ENCODE assay signal across 8 cellular contexts in the genomic region with DNA sequence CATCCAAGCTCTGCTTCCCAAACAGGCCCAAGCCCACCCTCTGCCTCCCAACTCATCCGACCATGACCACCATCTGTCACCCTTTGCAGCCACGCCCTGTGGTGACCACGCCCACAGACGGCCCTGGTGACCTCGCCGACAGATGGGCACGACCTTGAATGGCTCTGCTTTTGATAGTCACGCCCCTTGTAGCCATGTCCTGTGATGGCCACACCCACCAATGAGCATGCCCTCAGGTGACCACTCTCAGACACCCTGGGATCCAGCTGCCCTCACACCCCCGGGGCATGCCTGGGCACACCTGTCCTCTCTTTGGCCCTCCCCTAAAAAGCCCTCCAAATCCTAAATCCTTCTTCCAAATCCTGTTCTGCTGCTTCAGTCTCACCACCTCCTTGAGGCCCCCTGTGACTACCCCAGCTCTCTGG. TPM values are rescaled to one million over a fixed set of nuclear protein-coding genes. Genes with fewer than 3 reads are reported as not detected.
DNase-seq lines count a peak whose midpoint lies in the region; ATAC-seq, FAIRE-seq and TF ChIP-seq lines count a peak whose summit lies in the region.

No MANE protein-coding gene starts in this region.

- peaks cover 6% of the 10 kb centered on the region for H3K27me3 Mint-ChIP-seq in nephron (ENCODE audit: low read depth)

- H3K9me1 ChIP-seq in endothelial cell of umbilical vein (replicated peaks; ENCODE audit: control insufficient read depth, extremely low read depth, insufficient read depth, low read length): no peaks in the 10 kb centered on the region

- ATAC-seq in GM21447 (IDR thresholded peaks at IDR 0.05; ENCODE audit: unreplicated experiment): no peak
- no peak for ATAC-seq in GM18870 (IDR thresholded peaks at IDR 0.05; ENCODE audit: unreplicated experiment)

- no peak overlapping the region for H3K9ac ChIP-seq in endothelial cell of umbilical vein (replicated peaks; ENCODE audit: extremely low read depth, insufficient read depth, low read length)

- DNase-seq in DMS79 (lab: John Stamatoyannopoulos, UW) (peak; percentile 23), NCI-H526 treated with DMSO at 0.1 percent for 48 hours (lab: John Stamatoyannopoulos, UW) (peak; percentile 15), endothelial cell of umbilical vein (ENCODE audit: low read depth, low spot score) (no peak), 8988T (no peak)
- DNase-seq in stimulated activated naive CD4-positive, alpha-beta T cell treated with Interleukin-2 at 50 U/mL for 16 hours (lab: John Stamatoyannopoulos, UW): no peak

- H3K4me3 Mint-ChIP-seq in nephron: peak overlapping the region; percentile 88 to 97 (median 89)

- POLR2A ChIA-PET in endothelial cell of umbilical vein (lab: Charles Lee): no interaction called here

- no peaks in the 10 kb centered on the region for H3K36me3 ChIP-seq in endothelial cell of umbilical vein (ENCODE audit: control insufficient read depth in 2 of 2, extremely low read depth in 1 of 2, insufficient read depth in 2 of 2, low read length in 2 of 2)

- FAIRE-seq in endothelial cell of umbilical vein (lab: Jason Lieb, UNC): no peak

- no peaks in the 10 kb centered on the region for H3K27me3 ChIP-seq in endothelial cell of umbilical vein (ENCODE audit: control insufficient read depth in 2 of 2, insufficient read depth in 2 of 2, low read length in 2 of 2)

- H3K4me3 ChIP-seq in endothelial cell of umbilical vein (replicated peaks in 1 of 3; ENCODE audit: insufficient read depth in 1 of 3, low read depth in 1 of 3, low read length in 3 of 3): no peak overlapping the region

- BruUV-seq in endothelial cell of umbilical vein (replicated peaks; lab: Mats Ljungman, UMichigan): no TSS peak

- H3K79me2 ChIP-seq in endothelial cell of umbilical vein (ENCODE audit: control insufficient read depth, insufficient read depth, low read length): no peaks in the 10 kb centered on the region

- H3K9me3 Mint-ChIP-seq in nephron: no peaks in the 10 kb centered on the region

- no peaks in the 10 kb centered on the region for H3K9me3 ChIP-seq in endothelial cell of umbilical vein (replicated peaks; ENCODE audit: control insufficient read depth, insufficient read depth, low read length)

- dilution Hi-C loops in endothelial cell of umbilical vein (cut with MboI; ENCODE audit: extremely low pct_ligation_motif_present, low sequenced_read_pairs): no loop called here

- H3K36me3 Mint-ChIP-seq in nephron (ENCODE audit: low read depth): no peaks in the 10 kb centered on the region

- TF ChIP-seq POLR2A in endothelial cell of umbilical vein (IDR thresholded peaks at IDR 0.05; ENCODE audit: low read depth, low read length): no peak

- H3K4me1 Mint-ChIP-seq in nephron: peaks cover 29% of the 10 kb centered on the region

- no peak for TF ChIP-seq CTCF in endothelial cell of umbilical vein (IDR thresholded peaks at IDR 0.05; ENCODE audit: extremely low read depth in 1 of 2, insufficient read depth in 1 of 2, low read depth in 1 of 2, low read length in 2 of 2)
- TF ChIP-seq CTCF in nephron (IDR thresholded peaks at IDR 0.05; ENCODE audit: unreplicated experiment in 3 of 3): no peak

- H2AFZ ChIP-seq in endothelial cell of umbilical vein (ENCODE audit: low read depth, low read length): peak overlapping the region; percentile 51

- peak overlapping the region; percentile 64 to 89 (median 83) for H3K27ac Mint-ChIP-seq in nephron

- peaks cover 7% of the 10 kb centered on the region for H3K4me1 ChIP-seq in endothelial cell of umbilical vein (ENCODE audit: control insufficient read depth, extremely low read depth, insufficient read depth, low read length)

- intact Hi-C loops in endothelial cell of umbilical vein (cut with micrococcal nuclease): no loop called here

- no peak overlapping the region for H3K27ac ChIP-seq in endothelial cell of umbilical vein (ENCODE audit: insufficient read depth, low read depth, low read length)

- H4K20me1 ChIP-seq in endothelial cell of umbilical vein (replicated peaks; ENCODE audit: control insufficient read depth, extremely low read depth, insufficient read depth, low read length): no peaks in the 10 kb centered on the region

- H3K4me2 ChIP-seq in endothelial cell of umbilical vein (ENCODE audit: insufficient read depth, low read length): peak overlapping the region; percentile 57

- CTCF ChIA-PET in endothelial cell of umbilical vein (lab: Charles Lee): interaction anchor here (1.2 to 2.1 kb wide), 2 partner anchors 13 to 538 kb away, joined by 5 to 15 read pairs; no protein-coding TSS in a partner anchor

TF ChIP-seq in endothelial cell of umbilical vein, 7 proteins besides CTCF, POLR2A, EP300 and RAD21:
- TF ChIP-seq JUN (IDR thresholded peaks at IDR 0.05; ENCODE audit: borderline replicate concordance, insufficient read depth, insufficient read length, low read depth): no peak
- TF ChIP-seq MYC (IDR thresholded peaks at IDR 0.05; ENCODE audit: low read depth, low read length): no peak
- no peak for TF ChIP-seq GATA2 (IDR thresholded peaks at IDR 0.05; ENCODE audit: insufficient read depth, insufficient read length, low read depth, low read length)
- TF ChIP-seq, protein P1, sequence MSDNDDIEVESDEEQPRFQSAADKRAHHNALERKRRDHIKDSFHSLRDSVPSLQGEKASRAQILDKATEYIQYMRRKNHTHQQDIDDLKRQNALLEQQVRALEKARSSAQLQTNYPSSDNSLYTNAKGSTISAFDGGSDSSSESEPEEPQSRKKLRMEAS (IDR thresholded peaks at IDR 0.05; ENCODE audit: insufficient read depth, insufficient read length): no peak
- TF ChIP-seq EZH2 (IDR thresholded peaks at IDR 0.05; ENCODE audit: borderline replicate concordance, low read depth, low read length, severe bottlenecking): no peak
- no peak for TF ChIP-seq POLR2AphosphoS5 (IDR thresholded peaks at IDR 0.05; ENCODE audit: insufficient read depth, low read depth, low read length)
- no peak for TF ChIP-seq FOS (IDR thresholded peaks at IDR 0.05; ENCODE audit: borderline replicate concordance, insufficient read depth, low read length)

RNA-seq across cellular contexts. Expression of a gene that starts 51.0 kb away (rescaled TPM):
- total RNA-seq in endothelial cell of umbilical vein: 149 and 187 TPM in 2 replicates
- polyA plus RNA-seq in endothelial cell of umbilical vein: 49.5 and 70.7 TPM in 2 replicates
- 93.0 and 104 TPM in 2 replicates for polyA plus RNA-seq in endothelial cell of umbilical vein (2011; cell fraction: cytosol; rRNA removed)
- polyA plus RNA-seq in endothelial cell of umbilical vein (2011; cell fraction: nucleus; rRNA removed): 55.9 and 65.0 TPM in 2 replicates
- 119 and 195 TPM in 2 replicates for polyA plus RNA-seq in endothelial cell of umbilical vein (2012)
- 133 and 152 TPM in 2 replicates for polyA minus RNA-seq in endothelial cell of umbilical vein
- polyA minus RNA-seq in endothelial cell of umbilical vein (2011; cell fraction: cytosol; rRNA and poly(A)+ RNA removed): 60.4 TPM
- polyA minus RNA-seq in endothelial cell of umbilical vein (2011; cell fraction: nucleus; rRNA and poly(A)+ RNA removed): 33.8 and 38.7 TPM in 2 replicates

Comparison
In these comparisons a context has a peak if more than half of its experiments do, and no peak if none do; other contexts are left out.
1. DNase-seq: peak in DMS79 (single experiment) and NCI-H526 treated with DMSO at 0.1 percent for 48 hours (single experiment); none in endothelial cell of umbilical vein (single experiment), stimulated activated naive CD4-positive, alpha-beta T cell treated with Interleukin-2 at 50 U/mL for 16 hours (single experiment) and 8988T (single experiment).